8 cellular contexts compared by ENCODE assay signal in genomic region chr4:26322349-26322748, GRCh38. TPM values are rescaled to one million over a fixed set of nuclear protein-coding genes. Genes with fewer than 3 reads are reported as not detected.
DNase-seq lines count a peak whose midpoint lies in the region; ATAC-seq and TF ChIP-seq lines count a peak whose summit lies in the region.

No MANE protein-coding gene starts in this region.

- H3K36me3 Mint-ChIP-seq in activated naive CD4-positive, alpha-beta T cell treated with anti-CD3 and anti-CD28 coated beads, Interleukin-2, amount 10 ng/mL, durations not matched to agents 7 days and 5 days: peaks cover 9% of the 10 kb centered on the region

- H3K4me1 Mint-ChIP-seq in activated naive CD4-positive, alpha-beta T cell treated with anti-CD3 and anti-CD28 coated beads, Interleukin-2, amount 10 ng/mL, durations not matched to agents 7 days and 5 days: peaks cover 41% of the 10 kb centered on the region

- H3K4me1 ChIP-seq in cardiac muscle cell (ENCODE audit: low read depth): peaks cover 25% of the 10 kb centered on the region
- H3K4me1 ChIP-seq in tibial artery: peaks cover 0 to 36% (median 30%) of the 10 kb centered on the region in 4 donors

- TF ChIP-seq CTCF in cardiac muscle cell (IDR thresholded peaks at IDR 0.05; ENCODE audit: low read depth, low read length) (no peak), kidney epithelial cell (IDR thresholded peaks at IDR 0.05; ENCODE audit: insufficient read depth, low read length, poor library complexity, severe bottlenecking) (no peak), tibial artery (IDR thresholded peaks at IDR 0.05) (no peak)

- H3K36me3 ChIP-seq in cardiac muscle cell: no peaks in the 10 kb centered on the region
- H3K36me3 ChIP-seq in kidney epithelial cell (ENCODE audit: control insufficient read depth, insufficient read depth, low read length): no peaks in the 10 kb centered on the region
- no peaks in the 10 kb centered on the region for H3K36me3 ChIP-seq in tibial artery

- H3K27ac Mint-ChIP-seq in activated naive CD4-positive, alpha-beta T cell treated with anti-CD3 and anti-CD28 coated beads, Interleukin-2, amount 10 ng/mL, durations not matched to agents 7 days and 5 days: no peak overlapping the region

- peak overlapping the region; percentile 96 for H3K4me3 Mint-ChIP-seq in activated naive CD4-positive, alpha-beta T cell treated with anti-CD3 and anti-CD28 coated beads, Interleukin-2, amount 10 ng/mL, durations not matched to agents 7 days and 5 days

- no peaks in the 10 kb centered on the region for H3K9me3 ChIP-seq in cardiac muscle cell (ENCODE audit: low read depth)
- H3K9me3 ChIP-seq in tibial artery: no peaks in the 10 kb centered on the region

- H3K27me3 Mint-ChIP-seq in activated naive CD4-positive, alpha-beta T cell treated with anti-CD3 and anti-CD28 coated beads, Interleukin-2, amount 10 ng/mL, durations not matched to agents 7 days and 5 days: peaks cover 4% of the 10 kb centered on the region

- DNase-seq in cardiac muscle cell (ENCODE audit: low read depth in 1 of 2, low spot score in 1 of 2) (no peak), left cardiac atrium (no peak), kidney epithelial cell (ENCODE audit: low read depth) (no peak), tibial artery (no peak), H4 (ENCODE audit: low spot score) (no peak), 8988T (no peak), Ammon's horn (ENCODE audit: low spot score) (no peak)
- no peak for DNase-seq in activated naive CD4-positive, alpha-beta T cell treated with anti-CD3 and anti-CD28 coated beads, Interleukin-2, amount 10 ng/mL, durations not matched to agents 7 days and 5 days

- H3K4me3 ChIP-seq in cardiac muscle cell: peak overlapping the region; percentile 98
- H3K4me3 ChIP-seq in kidney epithelial cell (ENCODE audit: low read depth, low read length): peak overlapping the region; percentile 97
- peak overlapping the region; percentile 65 to 73 for H3K4me3 ChIP-seq in tibial artery

- H3K27me3 ChIP-seq in cardiac muscle cell: no peaks in the 10 kb centered on the region
- no peaks in the 10 kb centered on the region for H3K27me3 ChIP-seq in kidney epithelial cell (ENCODE audit: control insufficient read depth, insufficient read depth, low read length)
- H3K27me3 ChIP-seq in tibial artery: no peaks in the 10 kb centered on the region

- ATAC-seq in left cardiac atrium: no peak

- H3K9me3 Mint-ChIP-seq in activated naive CD4-positive, alpha-beta T cell treated with anti-CD3 and anti-CD28 coated beads, Interleukin-2, amount 10 ng/mL, durations not matched to agents 7 days and 5 days: peaks cover 4% of the 10 kb centered on the region

- CTCF ChIA-PET in activated naive CD4-positive, alpha-beta T cell treated with anti-CD3 and anti-CD28 coated beads, Interleukin-2, amount 10 ng/mL, durations not matched to agents 7 days and 5 days (lab: Charles Lee): interaction anchor here (0.9 to 9.2 kb wide), 2 partner anchors 262 to 293 kb away, joined by 3 to 97 read pairs; no protein-coding TSS in a partner anchor

- intact Hi-C loops in left cardiac atrium (cut with DNase I) (loop anchor here in 1 of 2 donors (10.0 kb wide), 1 partner anchor 398 kb away; no protein-coding TSS in a partner anchor), tibial artery (cut with DNase I; ENCODE audit: low total_unique reads) (loop anchor here (5.0 kb wide), 1 partner anchor 410 kb away; the partner anchor contains the start of gene SMIM20)

- H3K27ac ChIP-seq in cardiac muscle cell (peak overlapping the region; percentile 87), tibial artery (peak overlapping the region in 1 of 2 donors; percentile 93)

RNA-seq across cellular contexts. Expression of gene RBPJ, which starts 1.5 kb away (rescaled TPM):
- total RNA-seq in cardiac muscle cell (33.0 and 50.3 TPM in 2 replicates), left cardiac atrium (10 to 100 TPM; 49.6 to 63.5 TPM), kidney epithelial cell (29.7 and 82.2 TPM in 2 replicates)
- polyA plus RNA-seq in cardiac muscle cell: 80.3 and 94.2 TPM in 2 replicates
- total RNA-seq in H4 (2014; rRNA removed; shearing (Covaris generic)): 43.2 and 64.8 TPM in 2 replicates
